ENCODE assay signal across 8 cellular contexts in genomic region chr9:92292338-92293074, GRCh38. TPM values are rescaled to one million over a fixed set of nuclear protein-coding genes. Genes with fewer than 3 reads are reported as not detected.
DNase-seq lines count a peak whose midpoint lies in the region; ATAC-seq and TF ChIP-seq lines count a peak whose summit lies in the region.

No MANE protein-coding gene starts in this region.

- H3K4me3 Mint-ChIP-seq in endothelial cell (ENCODE audit: unreplicated experiment) = peak overlapping the region; percentile 95

- H3K4me1 ChIP-seq in NT2/D1 (ENCODE audit: insufficient read depth, insufficient read length) (no peaks in the 10 kb centered on the region), osteoblast (ENCODE audit: insufficient read depth, low read length) (peaks cover 23% of the 10 kb centered on the region)

- DNase-seq in GM12864 (ENCODE audit: low read depth) (no peak), NT2/D1 (ENCODE audit: low read depth, low spot score) (no peak), endothelial cell (ENCODE audit: low spot score) (no peak), osteoblast (ENCODE audit: insufficient read length, low spot score, missing footprints) (no peak), kidney glomerular epithelial cell (lab: John Stamatoyannopoulos, UW) (no peak), iPS-NIHi7 (ENCODE audit: extremely low spot score) (no peak)

- H3K9ac ChIP-seq in NT2/D1 (ENCODE audit: insufficient read length, low read depth) = peak overlapping the region; percentile 94

- peak overlapping the region; percentile 86 for H3K4me2 ChIP-seq in osteoblast (ENCODE audit: insufficient read depth, low read length)

- H4K20me1 ChIP-seq in osteoblast (ENCODE audit: insufficient read depth, low read length) = peaks cover 14% of the 10 kb centered on the region

- H3K36me3 ChIP-seq in NT2/D1 (ENCODE audit: insufficient read depth, insufficient read length, low read length) (peaks cover 62% of the 10 kb centered on the region), osteoblast (ENCODE audit: insufficient read depth, low read length) (peaks cover 37% of the 10 kb centered on the region)

- H2AFZ ChIP-seq in osteoblast (ENCODE audit: low read length) = no peak overlapping the region

- H3K27me3 ChIP-seq in NT2/D1 (ENCODE audit: insufficient read depth, insufficient read length) (no peaks in the 10 kb centered on the region), osteoblast (ENCODE audit: insufficient read depth, low read length) (no peaks in the 10 kb centered on the region)

- peak overlapping the region; percentile 93 for H3K27ac ChIP-seq in osteoblast (ENCODE audit: low read depth, low read length)

- H3K27me3 Mint-ChIP-seq in endothelial cell (ENCODE audit: unreplicated experiment) = no peaks in the 10 kb centered on the region

- peaks cover 66% of the 10 kb centered on the region for H3K79me2 ChIP-seq in osteoblast (ENCODE audit: insufficient read depth, low read length)

- H3K9me3 ChIP-seq in NT2/D1 (ENCODE audit: insufficient read depth, low read length) (no peaks in the 10 kb centered on the region), osteoblast (ENCODE audit: low read depth, low read length) (no peaks in the 10 kb centered on the region)

- no peaks in the 10 kb centered on the region for H3K9me3 Mint-ChIP-seq in endothelial cell (ENCODE audit: unreplicated experiment)

- H3K4me3 ChIP-seq in GM12864 (ENCODE audit: low read depth, low read length) (peak overlapping the region; percentile 91), NT2/D1 (ENCODE audit: insufficient read length, low read depth) (peak overlapping the region; percentile 88), osteoblast (ENCODE audit: insufficient read depth, low read length) (peak overlapping the region; percentile 81)

- H3K4me1 Mint-ChIP-seq in endothelial cell (ENCODE audit: unreplicated experiment) = peaks cover 29% of the 10 kb centered on the region

- TF ChIP-seq CTCF in GM12864 (IDR thresholded peaks at IDR 0.05; ENCODE audit: low read depth, low read length, missing control alignments) (no peak), endothelial cell (IDR thresholded peaks at IDR 0.05; ENCODE audit: unreplicated experiment) (no peak), osteoblast (IDR thresholded peaks at IDR 0.05; ENCODE audit: extremely low read depth, low read depth, low read length) (no peak)

- ATAC-seq in HG03095 (IDR thresholded peaks at IDR 0.05; ENCODE audit: unreplicated experiment) = no peak
- ATAC-seq in HG03521 (IDR thresholded peaks at IDR 0.05; ENCODE audit: unreplicated experiment) = no peak

- peaks cover 4% of the 10 kb centered on the region for H3K36me3 Mint-ChIP-seq in endothelial cell (ENCODE audit: low read depth, unreplicated experiment)

- H3K27ac Mint-ChIP-seq in endothelial cell (ENCODE audit: unreplicated experiment) = peak overlapping the region; percentile 33

RNA-seq across cellular contexts. Expression of gene IARS1, which starts 1.0 kb away (rescaled TPM):
- total RNA-seq in endothelial cell (ENCODE audit: unreplicated experiment) = 76.1 TPM
- 491 and 529 TPM in 2 replicates for total RNA-seq in osteoblast

RNA-seq across cellular contexts. Expression of gene NOL8, which starts 32.6 kb away (rescaled TPM):
- total RNA-seq in endothelial cell (ENCODE audit: unreplicated experiment) = 28.2 TPM
- 28.2 and 32.4 TPM in 2 replicates for total RNA-seq in osteoblast

RNA-seq across cellular contexts. Expression of gene CENPP, which starts 33.2 kb away (rescaled TPM):
- total RNA-seq in endothelial cell (ENCODE audit: unreplicated experiment) (4.5 TPM), osteoblast (4.7 and 5.4 TPM in 2 replicates)
